ENCODE assay signal across 21 cellular contexts in the genomic region with DNA sequence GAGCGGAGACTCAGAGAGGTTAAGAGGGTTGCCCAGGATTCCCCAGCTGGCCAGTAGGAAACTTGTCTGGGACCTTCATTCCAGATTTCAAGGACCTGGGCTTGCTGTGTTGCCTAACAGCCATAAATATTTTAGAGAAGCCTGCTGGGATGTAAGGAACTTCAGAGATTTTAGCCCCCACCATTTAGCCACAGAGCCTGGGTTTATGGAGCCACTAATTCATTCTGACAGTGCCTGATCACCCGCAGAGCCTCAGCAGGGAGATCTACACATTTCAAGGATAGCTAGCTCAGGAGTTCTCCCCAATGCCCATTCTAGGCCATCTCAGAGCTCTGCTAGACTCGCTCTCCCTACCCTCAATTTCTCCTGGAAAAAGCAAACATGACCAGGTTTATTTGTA. TPM values are rescaled to one million over a fixed set of nuclear protein-coding genes. Genes with fewer than 3 reads are reported as not detected.
DNase-seq lines count a peak whose midpoint lies in the region; TF ChIP-seq lines count a peak whose summit lies in the region.
"Had no signal": no experiment of that assay in that cellular context is flagged by ENCODE, and none has a peak within 500 bp of the region (broad histone marks: within the 10 kb centered on the region; RNA-seq: fewer than 3 reads in every experiment).

No MANE protein-coding gene starts in this region.

- H3K27me3 Mint-ChIP-seq in H9 (ENCODE audit: low read depth): peaks cover 5% of the 10 kb centered on the region; the same call in 1 of the 2 replicates

- H2BK12ac ChIP-seq in H9 (ENCODE audit: insufficient read length, low read depth, low read length): no peak overlapping the region

- no peak overlapping the region for H3K27ac ChIP-seq in H9 (ENCODE audit: insufficient read length, low read depth, low read length)
- peak overlapping the region; percentile 31 for H3K27ac ChIP-seq in mesendoderm (ENCODE audit: low read depth, low read length)
- H3K27ac ChIP-seq in smooth muscle cell (ENCODE audit: low read depth): peak overlapping the region; percentile 41
- H3K27ac ChIP-seq: testis had no signal

- peak overlapping the region; percentile 16 to 49; a peak in 4 of 5 replicates for H3K4me3 Mint-ChIP-seq in H9
- H3K4me3 Mint-ChIP-seq: activated naive CD4-positive, alpha-beta T cell treated with anti-CD3 and anti-CD28 coated beads, Interleukin-2, amount 50 U/mL, for 24 hours; CD8-positive, alpha-beta memory T cell; stimulated activated memory B cell treated with anti-CD40 and anti-IgM and Interleukin-4, amounts not matched to agents 10 μg/mL and 1 μg/mL and 100 μg/mL, for 72 hours had no signal

- H3K23ac ChIP-seq in H9 (ENCODE audit: insufficient read length, low read depth, low read length) (no peak overlapping the region), mesendoderm (ENCODE audit: low read length) (no peak overlapping the region)

- H3K79me2 ChIP-seq in H9 (ENCODE audit: insufficient read depth, low read length): no peaks in the 10 kb centered on the region
- no peaks in the 10 kb centered on the region for H3K79me2 ChIP-seq in mesendoderm (ENCODE audit: control insufficient read depth, insufficient read depth, low read length)
- H3K79me2 ChIP-seq in smooth muscle cell (ENCODE audit: low read depth): no peaks in the 10 kb centered on the region

- peaks cover 33 to 48% of the 10 kb centered on the region in 2 experiments for H3K4me1 Mint-ChIP-seq in H9
- H3K4me1 Mint-ChIP-seq: activated naive CD4-positive, alpha-beta T cell treated with anti-CD3 and anti-CD28 coated beads, Interleukin-2, amount 50 U/mL, for 24 hours had no signal

- H3K4me3 ChIP-seq in astrocyte of the spinal cord (ENCODE audit: low read depth, low read length): no peak overlapping the region
- H3K4me3 ChIP-seq in mesendoderm (ENCODE audit: low read length): no peak overlapping the region
- no peak overlapping the region for H3K4me3 ChIP-seq in smooth muscle cell
- H3K4me3 ChIP-seq: pancreas, sigmoid colon, testis had no signal

- H3K4me1 ChIP-seq in H9 (ENCODE audit: insufficient read depth, low read length) (peaks cover 6% of the 10 kb centered on the region; the same call in 1 of the 2 replicates), mesendoderm (ENCODE audit: control insufficient read depth, low read depth, low read length) (peaks cover 9% of the 10 kb centered on the region), smooth muscle cell (ENCODE audit: low read depth) (peaks cover 23% of the 10 kb centered on the region)

- H3T11ph ChIP-seq in H9 (ENCODE audit: low read length): no peak overlapping the region

- no peaks in the 10 kb centered on the region; a peak in 1 of 7 replicates for H3K36me3 Mint-ChIP-seq in H9 (ENCODE audit: insufficient read depth in 1 of 3, low read depth in 3 of 3)
- H3K36me3 Mint-ChIP-seq: activated naive CD4-positive, alpha-beta T cell treated with anti-CD3 and anti-CD28 coated beads, Interleukin-2, amount 50 U/mL, for 24 hours; CD8-positive, alpha-beta memory T cell; stimulated activated memory B cell treated with anti-CD40 and anti-IgM and Interleukin-4, amounts not matched to agents 10 μg/mL and 1 μg/mL and 100 μg/mL, for 72 hours had no signal

- H3K9ac ChIP-seq in H9 (ENCODE audit: extremely low read depth, insufficient read length, low read length): no peak overlapping the region
- H3K9ac ChIP-seq in mesendoderm (ENCODE audit: low read length): peak overlapping the region; percentile 23
- H3K9ac ChIP-seq in smooth muscle cell (ENCODE audit: low read depth): no peak overlapping the region

- H4K20me1 ChIP-seq in H9 (ENCODE audit: control insufficient read depth, insufficient read depth, insufficient read length) (no peaks in the 10 kb centered on the region), smooth muscle cell (ENCODE audit: low read depth) (no peaks in the 10 kb centered on the region)

- no peak overlapping the region for H3K56ac ChIP-seq in H9 (ENCODE audit: insufficient read length, low read depth, low read length)
- peak overlapping the region; percentile 81 for H3K56ac ChIP-seq in mesendoderm (ENCODE audit: low read length)

- H2BK15ac ChIP-seq in H9 (ENCODE audit: low read depth, low read length) (no peak overlapping the region), mesendoderm (replicated peaks; ENCODE audit: low read depth) (no peak overlapping the region)

- H3K4ac ChIP-seq in H9 (ENCODE audit: low read depth, low read length) (no peak overlapping the region), mesendoderm (ENCODE audit: low read depth, low read length) (no peak overlapping the region)

- no peaks in the 10 kb centered on the region for H3K27me3 ChIP-seq in H9 (ENCODE audit: insufficient read depth, low read length)
- H3K27me3 ChIP-seq in mesendoderm (ENCODE audit: insufficient read depth, low read length, poor library complexity): no peaks in the 10 kb centered on the region
- no peaks in the 10 kb centered on the region for H3K27me3 ChIP-seq in smooth muscle cell (ENCODE audit: low read depth)
- H3K27me3 ChIP-seq: pancreas, sigmoid colon, testis had no signal

- H2AK5ac ChIP-seq in H9 (ENCODE audit: insufficient read length, low read length) (no peak overlapping the region), mesendoderm (ENCODE audit: low read length) (no peak overlapping the region)

- no peak overlapping the region for H2BK20ac ChIP-seq in H9 (ENCODE audit: low read depth, low read length, poor library complexity, severe bottlenecking)

- H4K91ac ChIP-seq in H9 (ENCODE audit: insufficient read length, low read depth, low read length): no peak overlapping the region

- H4K8ac ChIP-seq in H9 (replicated peaks; ENCODE audit: insufficient read length, low read depth, low read length): no peak overlapping the region
- no peak overlapping the region for H4K8ac ChIP-seq in mesendoderm (ENCODE audit: low read depth, low read length)

- H3K79me1 ChIP-seq in H9 (ENCODE audit: insufficient read depth, low read depth, low read length, poor library complexity, severe bottlenecking) (no peaks in the 10 kb centered on the region), mesendoderm (ENCODE audit: low read length) (no peaks in the 10 kb centered on the region)

- H3K14ac ChIP-seq in H9 (ENCODE audit: insufficient read depth, low read length): no peak overlapping the region

- no peak overlapping the region for H2AFZ ChIP-seq in H9 (ENCODE audit: low read length)
- H2AFZ ChIP-seq in smooth muscle cell (ENCODE audit: low read depth): peak overlapping the region; percentile 63

- H4K5ac ChIP-seq in H9 (ENCODE audit: insufficient read length, low read depth, low read length) (no peak overlapping the region), mesendoderm (ENCODE audit: low read length) (no peak overlapping the region)

- TF ChIP-seq CTCF in H9 (conservative IDR thresholded peaks at IDR 0.05) (no peak), astrocyte of the spinal cord (IDR thresholded peaks at IDR 0.05; ENCODE audit: low read depth, low read length) (no peak), smooth muscle cell (IDR thresholded peaks at IDR 0.05; ENCODE audit: borderline replicate concordance, insufficient read depth, poor library complexity, severe bottlenecking) (no peak)

- H3K36me3 ChIP-seq in mesendoderm (ENCODE audit: control insufficient read depth, insufficient read depth, low read length) (no peaks in the 10 kb centered on the region), smooth muscle cell (ENCODE audit: low read depth) (no peaks in the 10 kb centered on the region)
- H3K36me3 ChIP-seq: pancreas, sigmoid colon had no signal

- H3K9me3 Mint-ChIP-seq in H9: no peaks in the 10 kb centered on the region
- H3K9me3 Mint-ChIP-seq: activated naive CD4-positive, alpha-beta T cell treated with anti-CD3 and anti-CD28 coated beads, Interleukin-2, amount 50 U/mL, for 24 hours; CD8-positive, alpha-beta memory T cell; stimulated activated memory B cell treated with anti-CD40 and anti-IgM and Interleukin-4, amounts not matched to agents 10 μg/mL and 1 μg/mL and 100 μg/mL, for 72 hours had no signal

- no peaks in the 10 kb centered on the region for H3F3A ChIP-seq in smooth muscle cell (ENCODE audit: low read depth)

- no peaks in the 10 kb centered on the region for H3K23me2 ChIP-seq in H9 (ENCODE audit: insufficient read length, low read depth, low read length, poor library complexity, severe bottlenecking)

- H3K27ac Mint-ChIP-seq in H9: peak overlapping the region in 2 of 3 experiments; percentile 45 to 51; a peak in 4 of 7 replicates
- H3K27ac Mint-ChIP-seq: activated naive CD4-positive, alpha-beta T cell treated with anti-CD3 and anti-CD28 coated beads, Interleukin-2, amount 50 U/mL, for 24 hours; CD8-positive, alpha-beta memory T cell; stimulated activated memory B cell treated with anti-CD40 and anti-IgM and Interleukin-4, amounts not matched to agents 10 μg/mL and 1 μg/mL and 100 μg/mL, for 72 hours had no signal

- no CpG with 5 or more reads among the region's 3 CpGs for WGBS in H9 (ENCODE audit: extremely low coverage, insufficient read length, low lambda C conversion rate)
- WGBS in mesendoderm (ENCODE audit: extremely low coverage, insufficient coverage, low lambda C conversion rate): no CpG with 5 or more reads among the region's 3 CpGs
- WGBS in smooth muscle cell (ENCODE audit: low lambda C conversion rate): 57% methylated on average over 3 of the region's 3 CpGs

- no peak overlapping the region for H3K4me2 ChIP-seq in H9 (ENCODE audit: insufficient read depth, insufficient read length, low read length)
- H3K4me2 ChIP-seq in mesendoderm (ENCODE audit: low read length): no peak overlapping the region
- peak overlapping the region; percentile 70 for H3K4me2 ChIP-seq in smooth muscle cell

- H3K9me3 ChIP-seq in H9 (ENCODE audit: control insufficient read depth, low read depth, low read length) (no peaks in the 10 kb centered on the region), smooth muscle cell (replicated peaks; ENCODE audit: low read depth) (no peaks in the 10 kb centered on the region)
- H3K9me3 ChIP-seq: pancreas, sigmoid colon, testis had no signal

- no peak overlapping the region for H2BK5ac ChIP-seq in H9 (ENCODE audit: insufficient read length, low read length)
- H2BK5ac ChIP-seq in mesendoderm (ENCODE audit: low read length): peak overlapping the region; percentile 48

- H2BK120ac ChIP-seq in H9 (ENCODE audit: low read depth, low read length, poor library complexity, severe bottlenecking) (no peak overlapping the region), mesendoderm (ENCODE audit: low read depth, low read length) (no peak overlapping the region)

- H3K18ac ChIP-seq in H9 (ENCODE audit: insufficient read length, low read depth, low read length) (no peak overlapping the region), mesendoderm (ENCODE audit: low read length) (peak overlapping the region; percentile 3)

- in situ Hi-C loops in astrocyte of the spinal cord (cut with HindIII; ENCODE audit: low sequenced_read_pairs): no loop called here

- DNase-seq in H9 (no peak), astrocyte of the spinal cord (ENCODE audit: low read depth, low spot score) (peak; percentile 45), mesendoderm (peak; percentile 82), smooth muscle cell (lab: John Stamatoyannopoulos, UW; ENCODE audit: unreplicated experiment) (no peak), CD1c-positive myeloid dendritic cell (ENCODE audit: extremely low spot score) (no peak), mesenteric fat pad (ENCODE audit: low spot score) (no peak), cortex of kidney (lab: John Stamatoyannopoulos, UW) (no peak)
- DNase-seq: CD8-positive, alpha-beta memory T cell; DMS53; effector memory CD4-positive, alpha-beta T cell; glutamatergic neuron; GOT3; NCI-H1092; NCI-H2081; NCI-H446 treated with DMSO at 0.1 percent for 48 hours; pancreas; sigmoid colon; T1000; testis had no signal

RNA-seq across cellular contexts. Expression of gene TRUB1, which starts 56.5 kb away (rescaled TPM):
- total RNA-seq in H9 (2021) (19.5 and 20.6 TPM in 2 replicates), smooth muscle cell (25.4 and 33.1 TPM in 2 replicates), mesenteric fat pad (5.2 TPM)
- 19.0 TPM for polyA plus RNA-seq in mesendoderm (2013, experiment 1 of 2)
- polyA plus RNA-seq in mesendoderm (2013, experiment 2 of 2): 19.6 TPM
- polyA plus RNA-seq in smooth muscle cell: 9.0 and 10.8 TPM in 2 replicates

RNA-seq across cellular contexts. Expression of gene FHIP2A, which starts 59.9 kb away (rescaled TPM):
- 12.5 and 14.8 TPM in 2 replicates for total RNA-seq in H9 (2021)
- polyA plus RNA-seq in mesendoderm (2013, experiment 1 of 2): 6.5 TPM
- polyA plus RNA-seq in mesendoderm (2013, experiment 2 of 2): 5.9 TPM
- total RNA-seq in smooth muscle cell: 34.9 and 41.3 TPM in 2 replicates
- polyA plus RNA-seq in smooth muscle cell: 12.3 and 15.3 TPM in 2 replicates
- 36.3 TPM for total RNA-seq in mesenteric fat pad

Comparison
In these comparisons a context has a peak if more than half of its experiments do, and no peak if none do; other contexts are left out.
1. DNase-seq: peak in astrocyte of the spinal cord (single experiment) and mesendoderm (single experiment); none in H9 (single experiment), smooth muscle cell (single experiment), CD1c-positive myeloid dendritic cell (single experiment), mesenteric fat pad (single experiment) and cortex of kidney (single experiment).